Comparison of ENCODE assay signal across 8 cellular contexts in genomic region chr7:39566056-39566921, GRCh38. TPM values are rescaled to one million over a fixed set of nuclear protein-coding genes. Genes with fewer than 3 reads are reported as not detected.
DNase-seq lines count a peak whose midpoint lies in the region; ATAC-seq and TF ChIP-seq lines count a peak whose summit lies in the region.

Gene YAE1 (plus strand): TSS chr7:39566404. CDS start chr7:39566419, 15 bp downstream.

- POLR2A ChIA-PET in PC-3 (lab: Charles Lee; ENCODE audit: unreplicated experiment) = no interaction called here

- peak within 1 kb of the TSS; percentile 99 for H3K4me2 ChIP-seq in PC-3 (ENCODE audit: low read length)

- H3K4me3 ChIP-seq in PC-3 (ENCODE audit: low read length) (peak within 1 kb of the TSS; percentile 97), esophagus (ENCODE audit: low read depth in 1 of 2, low read length in 2 of 2) (peak within 1 kb of the TSS; percentile 96 to 100), mucosa of stomach (ENCODE audit: low read length) (peak within 1 kb of the TSS; percentile 81)

- peaks cover 8 to 26% (median 14%) of the 10 kb centered on the region in 3 donors for H3K4me1 Mint-ChIP-seq in IgD-negative memory B cell
- peaks cover 41% of the 10 kb centered on the region for H3K4me1 Mint-ChIP-seq in activated T-cell treated with anti-CD3 and anti-CD28 coated beads, Interleukin-2, amount 50 U/mL, for 24 hours (ENCODE audit: low read depth)

- H4K20me1 ChIP-seq in PC-3 (ENCODE audit: low read length) = no peaks in the 10 kb centered on the region; the same call in 1 of the 2 replicates

- CTCF ChIA-PET in PC-3 (lab: Charles Lee) = interaction anchor here (0.9 kb wide), 1 partner anchor 14 kb away, joined by 4 read pairs; no protein-coding TSS in a partner anchor

- no peaks in the 10 kb centered on the region for H3K36me3 ChIP-seq in PC-3 (ENCODE audit: low read depth, low read length)
- H3K36me3 ChIP-seq in esophagus (ENCODE audit: control insufficient read depth in 2 of 2, insufficient read depth in 2 of 2, low read length in 1 of 2) = peaks cover 0 to 3% of the 10 kb centered on the region in 2 donors
- no peaks in the 10 kb centered on the region for H3K36me3 ChIP-seq in mucosa of stomach (ENCODE audit: control insufficient read depth, insufficient read depth, low read length)

- peak within 1 kb of the TSS; percentile 98 to 99 (median 98) for H3K4me3 Mint-ChIP-seq in IgD-negative memory B cell
- peak within 1 kb of the TSS; percentile 98 for H3K4me3 Mint-ChIP-seq in activated T-cell treated with anti-CD3 and anti-CD28 coated beads, Interleukin-2, amount 50 U/mL, for 24 hours

- H2AFZ ChIP-seq in PC-3 (ENCODE audit: low read length) = peak within 1 kb of the TSS; percentile 97

- intact Hi-C loops in PC-3 (cut with micrococcal nuclease) = no loop called here

- H3K9me2 ChIP-seq in PC-3 (replicated peaks; ENCODE audit: low read length) = no peaks in the 10 kb centered on the region

- peaks cover 2% of the 10 kb centered on the region for H3K36me3 Mint-ChIP-seq in IgD-negative memory B cell
- H3K36me3 Mint-ChIP-seq in activated T-cell treated with anti-CD3 and anti-CD28 coated beads, Interleukin-2, amount 50 U/mL, for 24 hours (ENCODE audit: low read depth) = peaks cover 37% of the 10 kb centered on the region

- peak within 1 kb of the TSS; percentile 99 for H3K27ac ChIP-seq in PC-3 (ENCODE audit: low read length)
- H3K27ac ChIP-seq in esophagus (ENCODE audit: low read depth in 2 of 2, low read length in 1 of 2) = peak within 1 kb of the TSS; percentile 84 to 98

- H3K27me3 Mint-ChIP-seq in IgD-negative memory B cell = no peaks in the 10 kb centered on the region
- H3K27me3 Mint-ChIP-seq in activated T-cell treated with anti-CD3 and anti-CD28 coated beads, Interleukin-2, amount 50 U/mL, for 24 hours = no peaks in the 10 kb centered on the region

- TSS peak; percentile 74 for BruUV-seq in PC-3 (replicated peaks; lab: Mats Ljungman, UMichigan)

- DNase-seq in DMS153 (lab: John Stamatoyannopoulos, UW) (peak; percentile 74), PC-3 (peak; percentile 63)
- DNase-seq in activated T-cell treated with anti-CD3 and anti-CD28 coated beads, Interleukin-2, amount 50 U/mL, for 24 hours = peak; percentile 90
- DNase-seq in stimulated activated CD8-positive, alpha-beta memory T cell treated with anti-CD3 and anti-CD28 coated beads, Interleukin-7, amount 100 ng/mL, for 1 hour (ENCODE audit: low read depth in 2 of 2) = peak; percentile 53 to 55

- H3K4me1 ChIP-seq in PC-3 (ENCODE audit: insufficient read depth, low read length) (peaks cover 13% of the 10 kb centered on the region), esophagus (ENCODE audit: control insufficient read depth in 2 of 2, insufficient read depth in 2 of 2, low read length in 1 of 2) (no peaks in the 10 kb centered on the region), mucosa of stomach (ENCODE audit: control insufficient read depth, insufficient read depth, low read length) (peaks cover 6% of the 10 kb centered on the region)

- H3K9me3 ChIP-seq in PC-3 (ENCODE audit: low read length) (no peaks in the 10 kb centered on the region), esophagus (ENCODE audit: control insufficient read depth in 2 of 2, insufficient read depth in 1 of 2, low read depth in 1 of 2, low read length in 1 of 2) (no peaks in the 10 kb centered on the region), mucosa of stomach (ENCODE audit: control insufficient read depth, low read length) (no peaks in the 10 kb centered on the region)

- ATAC-seq in GM21576 (IDR thresholded peaks at IDR 0.05; ENCODE audit: unreplicated experiment) = peak; percentile 99
- peak; percentile 82 for ATAC-seq in PC-3

- H3K9me3 Mint-ChIP-seq in IgD-negative memory B cell = no peaks in the 10 kb centered on the region
- no peaks in the 10 kb centered on the region for H3K9me3 Mint-ChIP-seq in activated T-cell treated with anti-CD3 and anti-CD28 coated beads, Interleukin-2, amount 50 U/mL, for 24 hours

- WGBS in esophagus, 2 donors = 0 to 1% methylated on average over 62 of the region's 62 CpGs

- peak within 1 kb of the TSS; percentile 86 to 96 (median 86) for H3K27ac Mint-ChIP-seq in IgD-negative memory B cell
- H3K27ac Mint-ChIP-seq in activated T-cell treated with anti-CD3 and anti-CD28 coated beads, Interleukin-2, amount 50 U/mL, for 24 hours = peak within 1 kb of the TSS; percentile 97

- H3K9ac ChIP-seq in PC-3 (ENCODE audit: low read length) = peak within 1 kb of the TSS; percentile 99
- H3K9ac ChIP-seq in mucosa of stomach (ENCODE audit: low read length) = peak within 1 kb of the TSS; percentile 93

- H3F3A ChIP-seq in PC-3 (ENCODE audit: low read length, unreplicated experiment) = no peaks in the 10 kb centered on the region

- peaks cover 18% of the 10 kb centered on the region for H3K79me2 ChIP-seq in PC-3 (ENCODE audit: low read length)

- no peaks in the 10 kb centered on the region for H3K27me3 ChIP-seq in PC-3 (ENCODE audit: low read length)
- no peaks in the 10 kb centered on the region for H3K27me3 ChIP-seq in esophagus (ENCODE audit: control insufficient read depth in 1 of 2, insufficient read depth in 2 of 2, low read length in 2 of 2)
- H3K27me3 ChIP-seq in mucosa of stomach (ENCODE audit: control insufficient read depth, insufficient read depth, low read length) = no peaks in the 10 kb centered on the region

- no peak for TF ChIP-seq CTCF in PC-3 (conservative IDR thresholded peaks at IDR 0.05; ENCODE audit: low read depth, low read length)

RNA-seq across cellular contexts. Expression of gene YAE1, which starts in this region (rescaled TPM):
- polyA plus RNA-seq in IgD-negative memory B cell (11.5 TPM), esophagus (10 to 100 TPM; 20.8 to 30.2 TPM)
- total RNA-seq in PC-3 (2014; rRNA removed) = 14.7 and 23.6 TPM in 2 replicates

Comparison
In these comparisons a context has a peak if more than half of its experiments do, and no peak if none do; other contexts are left out.
1. Peak in every context shown above with its lines: DNase-seq, ATAC-seq, H3K4me3 ChIP-seq and H3K27ac ChIP-seq.